Comparison of ENCODE assay signal across 9 cellular contexts in genomic region chrX:48467331-48467761, GRCh38. TPM values are rescaled to one million over a fixed set of nuclear protein-coding genes. Genes with fewer than 3 reads are reported as not detected.
DNase-seq lines count a peak whose midpoint lies in the region; ATAC-seq and TF ChIP-seq lines count a peak whose summit lies in the region.
"Had no signal": no experiment of that assay in that cellular context is flagged by ENCODE, and none has a peak within 500 bp of the region (broad histone marks: within the 10 kb centered on the region; RNA-seq: fewer than 3 reads in every experiment).

No MANE protein-coding gene starts in this region.

- peak; percentile 18; the same call in 2 of the 3 replicates for ATAC-seq in GM23338
- ATAC-seq in activated T-helper 17 cell treated with anti-CD3 and anti-CD28 coated beads, Interleukin-2, amount 50 U/mL, for 72 hours (replicated peaks), result no peak

- DNase-seq in A673 (ENCODE audit: low spot score), result no peak
- peak; percentile 5 for DNase-seq in GM23338 (ENCODE audit: low spot score)
- DNase-seq in PC-9, result no peak
- DNase-seq in kidney glomerular epithelial cell (lab: John Stamatoyannopoulos, UW), result no peak
- DNase-seq in globus pallidus (ENCODE audit: low spot score), result no peak
- DNase-seq in NCI-H2171 (lab: John Stamatoyannopoulos, UW), result no peak
- DNase-seq: NCI-H446 treated with DMSO at 0.1 percent for 48 hours had no signal

- no peak overlapping the region for H2AFZ ChIP-seq in GM23338
- no peak overlapping the region for H2AFZ ChIP-seq in PC-9

- no peak overlapping the region for H3K27ac Mint-ChIP-seq in GM23338
- peak overlapping the region; percentile 97 for H3K27ac Mint-ChIP-seq in activated T-helper 17 cell treated with anti-CD3 and anti-CD28 coated beads, Interleukin-2, amount 50 U/mL, for 72 hours

- H3K79me2 ChIP-seq in GM23338 (replicated peaks; ENCODE audit: insufficient read depth) (0 out of 2 replicates have a peak, but pooled peaks cover 12% of the 10 kb centered on the region), PC-9 (ENCODE audit: low read depth) (no peaks in the 10 kb centered on the region)

- H3K27me3 ChIP-seq in A673 (replicated peaks; ENCODE audit: insufficient read depth, low read depth, low read length, poor library complexity), result no peaks in the 10 kb centered on the region
- no peaks in the 10 kb centered on the region for H3K27me3 ChIP-seq in GM23338 (ENCODE audit: insufficient read depth)
- no peaks in the 10 kb centered on the region for H3K27me3 ChIP-seq in iPS-20b (ENCODE audit: insufficient read depth, low read length)
- no peaks in the 10 kb centered on the region for H3K27me3 ChIP-seq in PC-9 (ENCODE audit: insufficient read depth, low read depth)

- H3K36me3 Mint-ChIP-seq in GM23338 (ENCODE audit: low read depth), result peaks cover 39% of the 10 kb centered on the region
- peaks cover 68% of the 10 kb centered on the region for H3K36me3 Mint-ChIP-seq in activated T-helper 17 cell treated with anti-CD3 and anti-CD28 coated beads, Interleukin-2, amount 50 U/mL, for 72 hours (ENCODE audit: low read depth)

- POLR2A ChIA-PET in A673 (lab: Charles Lee; ENCODE audit: low non-redundant PET), result interaction anchor here (0.6 kb wide), 2 partner anchors 12 to 14 kb away, joined by 3 to 15 read pairs; no protein-coding TSS in a partner anchor
- POLR2A ChIA-PET in PC-9 (lab: Charles Lee; ENCODE audit: unreplicated experiment), result no interaction called here

- no peaks in the 10 kb centered on the region for H3K4me1 ChIP-seq in A673 (ENCODE audit: insufficient read depth, low read length, poor library complexity, severe bottlenecking)
- H3K4me1 ChIP-seq in GM23338 (ENCODE audit: insufficient read depth), result no peaks in the 10 kb centered on the region
- H3K4me1 ChIP-seq in iPS-20b (ENCODE audit: insufficient read depth, low read length), result peaks cover 6% of the 10 kb centered on the region
- no peaks in the 10 kb centered on the region for H3K4me1 ChIP-seq in PC-9 (replicated peaks; ENCODE audit: insufficient read depth)

- H3F3A ChIP-seq in GM23338 (replicated peaks; ENCODE audit: low read depth) (no peaks in the 10 kb centered on the region), PC-9 (ENCODE audit: insufficient read depth, low read depth) (no peaks in the 10 kb centered on the region)

- no peaks in the 10 kb centered on the region; the same call in none of the 3 replicates for H3K9me3 Mint-ChIP-seq in GM23338
- no peaks in the 10 kb centered on the region for H3K9me3 Mint-ChIP-seq in activated T-helper 17 cell treated with anti-CD3 and anti-CD28 coated beads, Interleukin-2, amount 50 U/mL, for 72 hours

- peaks cover 12% of the 10 kb centered on the region for H3K27me3 Mint-ChIP-seq in GM23338 (ENCODE audit: insufficient read depth, low read depth, poor library complexity)
- no peaks in the 10 kb centered on the region for H3K27me3 Mint-ChIP-seq in activated T-helper 17 cell treated with anti-CD3 and anti-CD28 coated beads, Interleukin-2, amount 50 U/mL, for 72 hours

- H3K9ac ChIP-seq in iPS-20b (ENCODE audit: low read depth, low read length), result peak overlapping the region; percentile 85; the same call in 1 of the 2 replicates

- H3K4me3 Mint-ChIP-seq in GM23338, result peak overlapping the region; percentile 97
- peak overlapping the region; percentile 98 for H3K4me3 Mint-ChIP-seq in activated T-helper 17 cell treated with anti-CD3 and anti-CD28 coated beads, Interleukin-2, amount 50 U/mL, for 72 hours

- H3K4me3 ChIP-seq in A673 (ENCODE audit: low read depth, low read length, poor library complexity, severe bottlenecking) (peak overlapping the region; percentile 63), GM23338 (peak overlapping the region; percentile 68; the same call in 1 of the 2 replicates), iPS-20b (ENCODE audit: low read length) (peak overlapping the region; percentile 77; the same call in 1 of the 2 replicates), PC-9 (no peak overlapping the region)

- no peaks in the 10 kb centered on the region for H3K9me3 ChIP-seq in A673 (ENCODE audit: low read depth, low read length, poor library complexity, severe bottlenecking)
- H3K9me3 ChIP-seq in iPS-20b (ENCODE audit: insufficient read depth, low read depth, low read length), result no peaks in the 10 kb centered on the region
- H3K9me3 ChIP-seq in PC-9 (ENCODE audit: insufficient read depth, low read depth), result no peaks in the 10 kb centered on the region

- H3K4me2 ChIP-seq in GM23338 (peak overlapping the region; percentile 84), PC-9 (no peak overlapping the region)

- intact Hi-C loops in A673 (cut with micrococcal nuclease; ENCODE audit: unreplicated experiment) (no loop called here), PC-9 (cut with micrococcal nuclease; ENCODE audit: unreplicated experiment) (no loop called here)

- BruUV-seq in A673 (replicated peaks; lab: Mats Ljungman, UMichigan) (no TSS peak), PC-9 (replicated peaks; lab: Mats Ljungman, UMichigan) (no TSS peak)

- CTCF ChIA-PET in A673 (lab: Charles Lee) (no interaction called here), PC-9 (lab: Charles Lee) (no interaction called here)

- H4K20me1 ChIP-seq in GM23338 (replicated peaks; ENCODE audit: insufficient read depth), result no peaks in the 10 kb centered on the region
- no peaks in the 10 kb centered on the region for H4K20me1 ChIP-seq in PC-9 (ENCODE audit: insufficient read depth)

- H3K9me2 ChIP-seq in GM23338 (ENCODE audit: insufficient read depth) (no peaks in the 10 kb centered on the region), PC-9 (ENCODE audit: insufficient read depth) (no peaks in the 10 kb centered on the region)

- H3K36me3 ChIP-seq in A673 (ENCODE audit: insufficient read depth, low read length, poor library complexity, severe bottlenecking), result no peaks in the 10 kb centered on the region
- no peaks in the 10 kb centered on the region for H3K36me3 ChIP-seq in GM23338 (ENCODE audit: insufficient read depth)
- H3K36me3 ChIP-seq in iPS-20b (ENCODE audit: insufficient read depth, low read depth, low read length), result peaks cover 9% of the 10 kb centered on the region; the same call in 1 of the 2 replicates
- H3K36me3 ChIP-seq in PC-9 (ENCODE audit: low read depth), result no peaks in the 10 kb centered on the region

- TF ChIP-seq CTCF in A673 (conservative IDR thresholded peaks at IDR 0.05; ENCODE audit: low read depth, low read length) (no peak), GM23338 (conservative IDR thresholded peaks at IDR 0.05; ENCODE audit: low read depth in 2 of 2) (no peak), PC-9 (conservative IDR thresholded peaks at IDR 0.05) (no peak)

- H3K4me1 Mint-ChIP-seq in GM23338, result peaks cover 27% of the 10 kb centered on the region
- peaks cover 22% of the 10 kb centered on the region for H3K4me1 Mint-ChIP-seq in activated T-helper 17 cell treated with anti-CD3 and anti-CD28 coated beads, Interleukin-2, amount 50 U/mL, for 72 hours

- H3K27ac ChIP-seq in A673 (ENCODE audit: low read depth, low read length, poor library complexity, severe bottlenecking) (peak overlapping the region; percentile 76), GM23338 (ENCODE audit: low read depth) (no peak overlapping the region), iPS-20b (ENCODE audit: low read length) (peak overlapping the region; percentile 47), PC-9 (no peak overlapping the region)

TF ChIP-seq in GM23338, 12 proteins besides CTCF, POLR2A, EP300 and RAD21:
- no peak for TF ChIP-seq NANOG (IDR thresholded peaks at IDR 0.05; ENCODE audit: borderline replicate concordance)

RNA-seq across cellular contexts. Expression of gene SLC38A5, which starts 2.7 kb away (rescaled TPM):
- 98.9 and 112 TPM in 2 replicates for total RNA-seq in A673 (2021)
- total RNA-seq in GM23338 (2014; rRNA removed; shearing (Covaris generic)), result 47.0 and 47.7 TPM in 2 replicates
- 20.7 and 24.6 TPM in 2 replicates for polyA plus RNA-seq in GM23338 (2016; fragmentation: Nextera tagmentation; extraction: Ambion mirVana)
- 100 to 1,000 TPM; 130 to 170 TPM for total RNA-seq in activated T-helper 17 cell treated with anti-CD3 and anti-CD28 coated beads, Interleukin-2, amount 50 U/mL, for 72 hours
- 0.46 and 1.5 TPM in 2 replicates for total RNA-seq in PC-9 (2021)

RNA-seq across cellular contexts. Expression of gene FTSJ1, which starts 8.7 kb away (rescaled TPM):
- total RNA-seq in A673 (2021) (58.3 and 61.3 TPM in 2 replicates), PC-9 (2021) (35.7 and 44.0 TPM in 2 replicates)
- 76.3 and 91.2 TPM in 2 replicates for total RNA-seq in GM23338 (2014; rRNA removed; shearing (Covaris generic))
- 38.4 and 42.8 TPM in 2 replicates for polyA plus RNA-seq in GM23338 (2016; fragmentation: Nextera tagmentation; extraction: Ambion mirVana)
- 10 to 100 TPM; 59.8 to 93.5 TPM for total RNA-seq in activated T-helper 17 cell treated with anti-CD3 and anti-CD28 coated beads, Interleukin-2, amount 50 U/mL, for 72 hours

RNA-seq across cellular contexts. Expression of gene PORCN, which starts 41.4 kb away (rescaled TPM):
- 10.3 and 11.9 TPM in 2 replicates for total RNA-seq in A673 (2021)
- total RNA-seq in GM23338 (2014; rRNA removed; shearing (Covaris generic)), result 14.1 and 28.5 TPM in 2 replicates
- 19.4 and 22.3 TPM in 2 replicates for polyA plus RNA-seq in GM23338 (2016; fragmentation: Nextera tagmentation; extraction: Ambion mirVana)
- total RNA-seq in activated T-helper 17 cell treated with anti-CD3 and anti-CD28 coated beads, Interleukin-2, amount 50 U/mL, for 72 hours, result 1 to 10 TPM; 8.9 to 9.4 TPM
- total RNA-seq in PC-9 (2021), result 11.9 and 14.1 TPM in 2 replicates

RNA-seq across cellular contexts. Expression of gene EBP, which starts 54.3 kb away (rescaled TPM):
- total RNA-seq in A673 (2021) (152 and 155 TPM in 2 replicates), PC-9 (2021) (88.1 and 113 TPM in 2 replicates)
- 126 and 128 TPM in 2 replicates for total RNA-seq in GM23338 (2014; rRNA removed; shearing (Covaris generic))
- 169 and 176 TPM in 2 replicates for polyA plus RNA-seq in GM23338 (2016; fragmentation: Nextera tagmentation; extraction: Ambion mirVana)
- 100 to 1,000 TPM; 104 to 213 TPM for total RNA-seq in activated T-helper 17 cell treated with anti-CD3 and anti-CD28 coated beads, Interleukin-2, amount 50 U/mL, for 72 hours

RNA-seq across cellular contexts. Expression of gene SSX4B, which starts 55.6 kb away (rescaled TPM):
- total RNA-seq in A673 (2021), result not detected in 2 replicates
- total RNA-seq in GM23338 (2014; rRNA removed; shearing (Covaris generic)), result 0.19 TPM in 1 of 2 replicates, not detected in the other
- 0.47 and 0.48 TPM in 2 replicates for polyA plus RNA-seq in GM23338 (2016; fragmentation: Nextera tagmentation; extraction: Ambion mirVana)
- total RNA-seq in activated T-helper 17 cell treated with anti-CD3 and anti-CD28 coated beads, Interleukin-2, amount 50 U/mL, for 72 hours, result not detected
- total RNA-seq in PC-9 (2021), result not detected in 2 replicates

Comparison
In these comparisons a context has a peak if more than half of its experiments do, and no peak if none do; other contexts are left out.
1. H3K27ac ChIP-seq: peak in A673 (single experiment) and iPS-20b (single experiment); none in GM23338 (single experiment) and PC-9 (single experiment).
2. RNA of gene SLC38A5, which starts 2.7 kb away (total RNA-seq): 130 to 170 TPM in activated T-helper 17 cell treated with anti-CD3 and anti-CD28 coated beads, Interleukin-2, amount 50 U/mL, for 72 hours, 98.9 to 112 TPM in A673 and 47.0 to 47.7 TPM in GM23338; 0.46 to 1.5 TPM in PC-9; every median in the first group is over 10 times any median in the second.